In genomic region chr9:77909306-77909705, GRCh38 we compare ENCODE assay signal across 1 cellular context.
TF ChIP-seq lines count a peak whose summit lies in the region.

No MANE protein-coding gene starts in this region.

TF ChIP-seq in K562, 482 proteins besides CTCF, POLR2A, EP300 and RAD21 (continued from another document and continues in another):
- TF ChIP-seq, protein P1, sequence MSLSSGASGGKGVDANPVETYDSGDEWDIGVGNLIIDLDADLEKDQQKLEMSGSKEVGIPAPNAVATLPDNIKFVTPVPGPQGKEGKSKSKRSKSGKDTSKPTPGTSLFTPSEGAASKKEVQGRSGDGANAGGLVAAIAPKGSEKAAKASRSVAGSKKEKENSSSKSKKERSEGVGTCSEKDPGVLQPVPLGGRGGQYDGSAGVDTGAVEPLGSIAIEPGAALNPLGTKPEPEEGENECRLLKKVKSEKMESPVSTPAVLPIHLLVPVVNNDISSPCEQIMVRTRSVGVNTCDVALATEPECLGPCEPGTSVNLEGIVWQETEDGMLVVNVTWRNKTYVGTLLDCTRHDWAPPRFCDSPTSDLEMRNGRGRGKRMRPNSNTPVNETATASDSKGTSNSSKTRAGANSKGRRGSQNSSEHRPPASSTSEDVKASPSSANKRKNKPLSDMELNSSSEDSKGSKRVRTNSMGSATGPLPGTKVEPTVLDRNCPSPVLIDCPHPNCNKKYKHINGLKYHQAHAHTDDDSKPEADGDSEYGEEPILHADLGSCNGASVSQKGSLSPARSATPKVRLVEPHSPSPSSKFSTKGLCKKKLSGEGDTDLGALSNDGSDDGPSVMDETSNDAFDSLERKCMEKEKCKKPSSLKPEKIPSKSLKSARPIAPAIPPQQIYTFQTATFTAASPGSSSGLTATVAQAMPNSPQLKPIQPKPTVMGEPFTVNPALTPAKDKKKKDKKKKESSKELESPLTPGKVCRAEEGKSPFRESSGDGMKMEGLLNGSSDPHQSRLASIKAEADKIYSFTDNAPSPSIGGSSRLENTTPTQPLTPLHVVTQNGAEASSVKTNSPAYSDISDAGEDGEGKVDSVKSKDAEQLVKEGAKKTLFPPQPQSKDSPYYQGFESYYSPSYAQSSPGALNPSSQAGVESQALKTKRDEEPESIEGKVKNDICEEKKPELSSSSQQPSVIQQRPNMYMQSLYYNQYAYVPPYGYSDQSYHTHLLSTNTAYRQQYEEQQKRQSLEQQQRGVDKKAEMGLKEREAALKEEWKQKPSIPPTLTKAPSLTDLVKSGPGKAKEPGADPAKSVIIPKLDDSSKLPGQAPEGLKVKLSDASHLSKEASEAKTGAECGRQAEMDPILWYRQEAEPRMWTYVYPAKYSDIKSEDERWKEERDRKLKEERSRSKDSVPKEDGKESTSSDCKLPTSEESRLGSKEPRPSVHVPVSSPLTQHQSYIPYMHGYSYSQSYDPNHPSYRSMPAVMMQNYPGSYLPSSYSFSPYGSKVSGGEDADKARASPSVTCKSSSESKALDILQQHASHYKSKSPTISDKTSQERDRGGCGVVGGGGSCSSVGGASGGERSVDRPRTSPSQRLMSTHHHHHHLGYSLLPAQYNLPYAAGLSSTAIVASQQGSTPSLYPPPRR (CRISPR knock-in tag; IDR thresholded peaks at IDR 0.05; ENCODE audit: borderline replicate concordance) = no peak
- TF ChIP-seq THAP12 (CRISPR knock-in tag; IDR thresholded peaks at IDR 0.05) (no peak), SOX6 (IDR thresholded peaks at IDR 0.05) (peak; percentile 61), ZNF592 (IDR thresholded peaks at IDR 0.05) (peak; percentile 76), RNF2 (IDR thresholded peaks at IDR 0.05) (peak; percentile 90), ZNF133 (CRISPR knock-in tag; IDR thresholded peaks at IDR 0.05) (no peak), TAL1 (IDR thresholded peaks at IDR 0.05) (peak; percentile 63), PKNOX1 (IDR thresholded peaks at IDR 0.05) (peak; percentile 50), GATAD2B (IDR thresholded peaks at IDR 0.05; ENCODE audit: borderline replicate concordance) (no peak), SPI1 (IDR thresholded peaks at IDR 0.05; ENCODE audit: borderline replicate concordance, low read depth, low read length) (no peak), ZEB2 (IDR thresholded peaks at IDR 0.05) (no peak), ZNF77 (CRISPR knock-in tag; IDR thresholded peaks at IDR 0.05) (no peak), FUS (optimal IDR thresholded peaks at IDR 0.05; ENCODE audit: low read depth, low read length) (no peak), MAFF (IDR thresholded peaks at IDR 0.05; ENCODE audit: low read length) (no peak), SMARCE1 (IDR thresholded peaks at IDR 0.05) (peak; percentile 57), MCM3 (IDR thresholded peaks at IDR 0.05) (no peak), ESRRA (IDR thresholded peaks at IDR 0.05; ENCODE audit: borderline replicate concordance, low read depth) (peak; percentile 27; the same call in 1 of the 2 replicates), NR2C1 (IDR thresholded peaks at IDR 0.05) (no peak), NR2C1 (tag; IDR thresholded peaks at IDR 0.05) (0 out of 2 replicates have a peak, but pooled peaks have one; percentile 38), PML (IDR thresholded peaks at IDR 0.05; ENCODE audit: low read length) (peak; percentile 56; the same call in 1 of the 2 replicates), ZNF668 (CRISPR knock-in tag; IDR thresholded peaks at IDR 0.05) (no peak), DPF2 (IDR thresholded peaks at IDR 0.05) (peak; percentile 78), CBFA2T2 (conservative IDR thresholded peaks at IDR 0.05) (peak; percentile 57; the same call in 1 of the 2 replicates), MBD2 (IDR thresholded peaks at IDR 0.05; ENCODE audit: borderline replicate concordance, low read depth) (peak; percentile 22; the same call in 1 of the 2 replicates), CLOCK (CRISPR knock-in tag; IDR thresholded peaks at IDR 0.05; ENCODE audit: borderline replicate concordance) (no peak), RBM39 (optimal IDR thresholded peaks at IDR 0.05; ENCODE audit: low read depth, low read length) (no peak), CBX3 (IDR thresholded peaks at IDR 0.05; ENCODE audit: borderline replicate concordance in 1 of 2, low read length in 2 of 2) (0 out of 3 replicates have a peak, but pooled peaks of 1 of the 2 experiments have one; percentile 17), SMARCB1 (IDR thresholded peaks at IDR 0.05; ENCODE audit: insufficient read length, low read depth) (no peak), SUPT5H (IDR thresholded peaks at IDR 0.05) (peak; percentile 37; the same call in 1 of the 2 replicates), RFX1 (IDR thresholded peaks at IDR 0.05) (no peak), FOXJ3 (CRISPR knock-in tag; IDR thresholded peaks at IDR 0.05) (no peak), BRD9 (IDR thresholded peaks at IDR 0.05; ENCODE audit: low read depth, partially characterized antibody) (peak; percentile 63), ZNF584 (CRISPR knock-in tag; IDR thresholded peaks at IDR 0.05; ENCODE audit: low read depth) (0 out of 2 replicates have a peak, but pooled peaks have one; percentile 50), BRCA1 (IDR thresholded peaks at IDR 0.05) (no peak), BRCA1 (CRISPR knock-in tag; IDR thresholded peaks at IDR 0.05) (no peak), ZNF184 (CRISPR knock-in tag; IDR thresholded peaks at IDR 0.05) (no peak), TBL1XR1 (IDR thresholded peaks at IDR 0.05; ENCODE audit: low read length in 2 of 2) (peak in 1 of 2 experiments; percentile 50; a peak in 2 of 4 replicates), ERF (CRISPR knock-in tag; IDR thresholded peaks at IDR 0.05) (no peak), TEAD4 (IDR thresholded peaks at IDR 0.05; ENCODE audit: low read length) (peak; percentile 77), TEAD4 (CRISPR knock-in tag; IDR thresholded peaks at IDR 0.05; ENCODE audit: borderline replicate concordance) (no peak), NBN (IDR thresholded peaks at IDR 0.05; ENCODE audit: low read depth) (no peak), ZNF408 (CRISPR knock-in tag; IDR thresholded peaks at IDR 0.05; ENCODE audit: low read depth) (no peak)
- TF ChIP-seq, protein P2, sequence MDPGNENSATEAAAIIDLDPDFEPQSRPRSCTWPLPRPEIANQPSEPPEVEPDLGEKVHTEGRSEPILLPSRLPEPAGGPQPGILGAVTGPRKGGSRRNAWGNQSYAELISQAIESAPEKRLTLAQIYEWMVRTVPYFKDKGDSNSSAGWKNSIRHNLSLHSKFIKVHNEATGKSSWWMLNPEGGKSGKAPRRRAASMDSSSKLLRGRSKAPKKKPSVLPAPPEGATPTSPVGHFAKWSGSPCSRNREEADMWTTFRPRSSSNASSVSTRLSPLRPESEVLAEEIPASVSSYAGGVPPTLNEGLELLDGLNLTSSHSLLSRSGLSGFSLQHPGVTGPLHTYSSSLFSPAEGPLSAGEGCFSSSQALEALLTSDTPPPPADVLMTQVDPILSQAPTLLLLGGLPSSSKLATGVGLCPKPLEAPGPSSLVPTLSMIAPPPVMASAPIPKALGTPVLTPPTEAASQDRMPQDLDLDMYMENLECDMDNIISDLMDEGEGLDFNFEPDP (CRISPR knock-in tag; IDR thresholded peaks at IDR 0.05) = no peak
- TF ChIP-seq, protein P3, sequence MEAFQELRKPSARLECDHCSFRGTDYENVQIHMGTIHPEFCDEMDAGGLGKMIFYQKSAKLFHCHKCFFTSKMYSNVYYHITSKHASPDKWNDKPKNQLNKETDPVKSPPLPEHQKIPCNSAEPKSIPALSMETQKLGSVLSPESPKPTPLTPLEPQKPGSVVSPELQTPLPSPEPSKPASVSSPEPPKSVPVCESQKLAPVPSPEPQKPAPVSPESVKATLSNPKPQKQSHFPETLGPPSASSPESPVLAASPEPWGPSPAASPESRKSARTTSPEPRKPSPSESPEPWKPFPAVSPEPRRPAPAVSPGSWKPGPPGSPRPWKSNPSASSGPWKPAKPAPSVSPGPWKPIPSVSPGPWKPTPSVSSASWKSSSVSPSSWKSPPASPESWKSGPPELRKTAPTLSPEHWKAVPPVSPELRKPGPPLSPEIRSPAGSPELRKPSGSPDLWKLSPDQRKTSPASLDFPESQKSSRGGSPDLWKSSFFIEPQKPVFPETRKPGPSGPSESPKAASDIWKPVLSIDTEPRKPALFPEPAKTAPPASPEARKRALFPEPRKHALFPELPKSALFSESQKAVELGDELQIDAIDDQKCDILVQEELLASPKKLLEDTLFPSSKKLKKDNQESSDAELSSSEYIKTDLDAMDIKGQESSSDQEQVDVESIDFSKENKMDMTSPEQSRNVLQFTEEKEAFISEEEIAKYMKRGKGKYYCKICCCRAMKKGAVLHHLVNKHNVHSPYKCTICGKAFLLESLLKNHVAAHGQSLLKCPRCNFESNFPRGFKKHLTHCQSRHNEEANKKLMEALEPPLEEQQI (IDR thresholded peaks at IDR 0.05) = 0 out of 2 replicates have a peak, but pooled peaks have one; percentile 36
- TF ChIP-seq, protein P4, sequence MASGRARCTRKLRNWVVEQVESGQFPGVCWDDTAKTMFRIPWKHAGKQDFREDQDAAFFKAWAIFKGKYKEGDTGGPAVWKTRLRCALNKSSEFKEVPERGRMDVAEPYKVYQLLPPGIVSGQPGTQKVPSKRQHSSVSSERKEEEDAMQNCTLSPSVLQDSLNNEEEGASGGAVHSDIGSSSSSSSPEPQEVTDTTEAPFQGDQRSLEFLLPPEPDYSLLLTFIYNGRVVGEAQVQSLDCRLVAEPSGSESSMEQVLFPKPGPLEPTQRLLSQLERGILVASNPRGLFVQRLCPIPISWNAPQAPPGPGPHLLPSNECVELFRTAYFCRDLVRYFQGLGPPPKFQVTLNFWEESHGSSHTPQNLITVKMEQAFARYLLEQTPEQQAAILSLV (tag; IDR thresholded peaks at IDR 0.05) = no peak
